In the genomic region with DNA sequence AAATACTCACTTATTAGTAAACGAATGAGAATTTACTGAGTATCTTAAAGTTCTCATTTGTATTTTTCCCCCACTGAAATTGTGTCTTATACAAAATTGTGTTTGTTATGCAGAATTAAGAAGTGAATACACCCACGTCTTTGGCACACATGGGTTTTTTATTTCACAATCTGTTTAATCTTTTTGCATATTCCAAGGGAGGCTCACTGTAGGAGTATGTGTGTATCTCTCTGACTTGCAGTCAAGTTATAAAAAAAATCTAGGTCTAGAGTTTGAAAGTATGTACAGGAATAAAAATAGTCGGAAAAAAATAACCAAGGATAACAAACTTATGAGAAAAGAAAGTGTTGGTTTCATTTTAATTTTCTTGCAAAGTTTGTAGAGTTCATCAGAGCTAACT, we compare ENCODE assay signal across 26 cellular contexts.
"Had no signal": no experiment of that assay in that cellular context is flagged by ENCODE, and none has a peak within 500 bp of the region (broad histone marks: within the 10 kb centered on the region; RNA-seq: fewer than 3 reads in every experiment).

No MANE protein-coding gene starts in this region.

- ATAC-seq: activated T-helper 17 cell treated with anti-CD3 and anti-CD28 coated beads, Interleukin-2, amount 50 U/mL, for 72 hours; T-cell had no signal

- H3K27me3 ChIP-seq: adrenal gland, MG63 had no signal

- H3K9me3 Mint-ChIP-seq: activated CD4-positive, alpha-beta memory T cell treated with anti-CD3 and anti-CD28 coated beads for 36 hours; activated CD4-positive, alpha-beta T cell treated with anti-CD3 and anti-CD28 coated beads, Interleukin-2, amount 10 ng/mL, durations not matched to agents 7 days and 5 days; activated naive CD4-positive, alpha-beta T cell treated with anti-CD3 and anti-CD28 coated beads, Interleukin-2, amount 10 ng/mL, durations not matched to agents 7 days and 5 days; activated naive CD8-positive, alpha-beta T cell treated with anti-CD3 and anti-CD28 coated beads for 36 hours; activated T-helper 17 cell treated with anti-CD3 and anti-CD28 coated beads, Interleukin-2, amount 50 U/mL, for 72 hours had no signal

- DNase-seq: activated CD4-positive, alpha-beta memory T cell treated with anti-CD3 and anti-CD28 coated beads for 36 hours; activated CD4-positive, alpha-beta T cell treated with anti-CD3 and anti-CD28 coated beads, Interleukin-2, amount 10 ng/mL, durations not matched to agents 7 days and 5 days; activated CD4-positive, CD25-positive, alpha-beta regulatory T cell; activated gamma-delta T cell; activated naive CD4-positive, alpha-beta T cell treated with anti-CD3 and anti-CD28 coated beads, Interleukin-2, amount 10 ng/mL, durations not matched to agents 7 days and 5 days; activated naive CD8-positive, alpha-beta T cell treated with anti-CD3 and anti-CD28 coated beads for 36 hours; activated T-cell treated with anti-CD3 and anti-CD28 coated beads for 4 hours; activated T-cell treated with anti-CD3 and anti-CD28 coated beads, Interleukin-2, amount 50 U/mL, for 48 hours; adrenal gland; MG63; MV-4-11; NCI-H1092 treated with DMSO at 0.1 percent for 48 hours; NCI-H1417 treated with DMSO at 0.1 percent for 48 hours; NCI-H1694; NCI-H2029; NCI-H2107; NCI-H2171 treated with DMSO at 0.1 percent for 48 hours; NCI-H226; NCI-H526; NCI-H774; SIG-M5; T-cell; T-helper 2 cell had no signal

- H3K9ac ChIP-seq: KMS-11 had no signal

- H3K27me3 Mint-ChIP-seq: activated naive CD4-positive, alpha-beta T cell treated with anti-CD3 and anti-CD28 coated beads, Interleukin-2, amount 10 ng/mL, durations not matched to agents 7 days and 5 days had no signal

- H3K36me3 ChIP-seq: adrenal gland, MG63 had no signal

- H3K4me1 ChIP-seq: adrenal gland had no signal

- H3K4me1 Mint-ChIP-seq: activated naive CD4-positive, alpha-beta T cell treated with anti-CD3 and anti-CD28 coated beads, Interleukin-2, amount 10 ng/mL, durations not matched to agents 7 days and 5 days; activated naive CD8-positive, alpha-beta T cell treated with anti-CD3 and anti-CD28 coated beads for 36 hours; activated T-helper 17 cell treated with anti-CD3 and anti-CD28 coated beads, Interleukin-2, amount 50 U/mL, for 72 hours; T-cell had no signal

- H3K4me3 Mint-ChIP-seq: activated CD4-positive, alpha-beta memory T cell treated with anti-CD3 and anti-CD28 coated beads for 36 hours; activated CD4-positive, alpha-beta T cell treated with anti-CD3 and anti-CD28 coated beads, Interleukin-2, amount 10 ng/mL, durations not matched to agents 7 days and 5 days; activated naive CD4-positive, alpha-beta T cell treated with anti-CD3 and anti-CD28 coated beads, Interleukin-2, amount 10 ng/mL, durations not matched to agents 7 days and 5 days; activated naive CD8-positive, alpha-beta T cell treated with anti-CD3 and anti-CD28 coated beads for 36 hours; activated T-helper 17 cell treated with anti-CD3 and anti-CD28 coated beads, Interleukin-2, amount 50 U/mL, for 72 hours; T-cell had no signal

- H3K36me3 Mint-ChIP-seq: activated CD4-positive, alpha-beta memory T cell treated with anti-CD3 and anti-CD28 coated beads for 36 hours; activated naive CD4-positive, alpha-beta T cell treated with anti-CD3 and anti-CD28 coated beads, Interleukin-2, amount 10 ng/mL, durations not matched to agents 7 days and 5 days; activated naive CD8-positive, alpha-beta T cell treated with anti-CD3 and anti-CD28 coated beads for 36 hours; T-cell had no signal

- H3K27ac Mint-ChIP-seq: activated CD4-positive, alpha-beta memory T cell treated with anti-CD3 and anti-CD28 coated beads for 36 hours; activated CD4-positive, alpha-beta T cell treated with anti-CD3 and anti-CD28 coated beads, Interleukin-2, amount 10 ng/mL, durations not matched to agents 7 days and 5 days; activated naive CD4-positive, alpha-beta T cell treated with anti-CD3 and anti-CD28 coated beads, Interleukin-2, amount 10 ng/mL, durations not matched to agents 7 days and 5 days; activated naive CD8-positive, alpha-beta T cell treated with anti-CD3 and anti-CD28 coated beads for 36 hours; activated T-helper 17 cell treated with anti-CD3 and anti-CD28 coated beads, Interleukin-2, amount 50 U/mL, for 72 hours; T-cell had no signal

- H3K4me3 ChIP-seq: adrenal gland, MG63, SK-N-MC had no signal

- H3K9me3 ChIP-seq: MG63 had no signal
